ENCODE assay signal across 11 cellular contexts in genomic region chr3:105598047-105598796, GRCh38.
DNase-seq lines count a peak whose midpoint lies in the region; ATAC-seq and TF ChIP-seq lines count a peak whose summit lies in the region.
"Had no signal": no experiment of that assay in that cellular context is flagged by ENCODE, and none has a peak within 500 bp of the region (broad histone marks: within the 10 kb centered on the region; RNA-seq: fewer than 3 reads in every experiment).

No MANE protein-coding gene starts in this region.

- H3K9me3 Mint-ChIP-seq in activated T-cell treated with anti-CD3 and anti-CD28 coated beads, Interleukin-2, amount 50 U/mL, for 72 hours, result no peaks in the 10 kb centered on the region
- H3K9me3 Mint-ChIP-seq in activated T-cell treated with anti-CD3 and anti-CD28 coated beads, Interleukin-2, amount 50 U/mL, for 24 hours, result no peaks in the 10 kb centered on the region

- ATAC-seq in activated T-cell treated with anti-CD3 and anti-CD28 coated beads, Interleukin-2, amount 50 U/mL, for 72 hours (replicated peaks in 1 of 2), result peak; percentile 62 to 72
- ATAC-seq in RWPE2 (ENCODE audit: low read depth) (peak; percentile 98), GM21367 (IDR thresholded peaks at IDR 0.05; ENCODE audit: unreplicated experiment) (no peak), GM21825 (IDR thresholded peaks at IDR 0.05; ENCODE audit: unreplicated experiment) (no peak)
- ATAC-seq: K562 had no signal

- H3K36me3 ChIP-seq in RWPE2 (ENCODE audit: low read depth) (no peaks in the 10 kb centered on the region), esophagus muscularis mucosa (no peaks in the 10 kb centered on the region)

- H3K27me3 Mint-ChIP-seq in activated T-cell treated with anti-CD3 and anti-CD28 coated beads, Interleukin-2, amount 50 U/mL, for 72 hours (ENCODE audit: low read depth), result no peaks in the 10 kb centered on the region
- H3K27me3 Mint-ChIP-seq in activated T-cell treated with anti-CD3 and anti-CD28 coated beads, Interleukin-2, amount 50 U/mL, for 24 hours, result no peaks in the 10 kb centered on the region

- H3K4me3 ChIP-seq in RWPE2 (ENCODE audit: severe bottlenecking), result no peak overlapping the region
- no peak overlapping the region for H3K4me3 ChIP-seq in fibroblast of mammary gland (ENCODE audit: control insufficient read depth, low read depth, low read length)
- H3K4me3 ChIP-seq in esophagus muscularis mucosa, result no peak overlapping the region
- H3K4me3 ChIP-seq: K562 had no signal

- intact Hi-C loops in esophagus muscularis mucosa (cut with DNase I), result no loop called here

- H3K4me1 Mint-ChIP-seq in activated T-cell treated with anti-CD3 and anti-CD28 coated beads, Interleukin-2, amount 50 U/mL, for 72 hours (ENCODE audit: low read depth), result peaks cover 18% of the 10 kb centered on the region
- H3K4me1 Mint-ChIP-seq in activated T-cell treated with anti-CD3 and anti-CD28 coated beads, Interleukin-2, amount 50 U/mL, for 24 hours (ENCODE audit: low read depth), result peaks cover 20% of the 10 kb centered on the region

- no peaks in the 10 kb centered on the region for H3K36me3 Mint-ChIP-seq in activated T-cell treated with anti-CD3 and anti-CD28 coated beads, Interleukin-2, amount 50 U/mL, for 72 hours (ENCODE audit: insufficient read depth in 2 of 2)
- H3K36me3 Mint-ChIP-seq in activated T-cell treated with anti-CD3 and anti-CD28 coated beads, Interleukin-2, amount 50 U/mL, for 24 hours (ENCODE audit: low read depth), result no peaks in the 10 kb centered on the region

- DNase-seq in activated T-cell treated with anti-CD3 and anti-CD28 coated beads, Interleukin-2, amount 50 U/mL, for 72 hours, result peak in 1 of 2 donors; percentile 4
- no peak for DNase-seq in activated T-cell treated with anti-CD3 and anti-CD28 coated beads, Interleukin-2, amount 50 U/mL, for 24 hours
- DNase-seq in RWPE2 (ENCODE audit: low spot score), result no peak
- DNase-seq in fibroblast of mammary gland (ENCODE audit: low read depth), result peak; percentile 89
- DNase-seq in smooth muscle cell of the brain vasculature (ENCODE audit: low read depth, low spot score), result peak; percentile 23
- no peak for DNase-seq in esophagus muscularis mucosa (ENCODE audit: extremely low spot score)
- DNase-seq: foreskin melanocyte, SHP77 treated with DMSO at 0.1 percent for 48 hours had no signal

- no peak for TF ChIP-seq EP300 in esophagus muscularis mucosa (IDR thresholded peaks at IDR 0.05)

- H3K4me3 Mint-ChIP-seq in activated T-cell treated with anti-CD3 and anti-CD28 coated beads, Interleukin-2, amount 50 U/mL, for 72 hours, result no peak overlapping the region
- H3K4me3 Mint-ChIP-seq in activated T-cell treated with anti-CD3 and anti-CD28 coated beads, Interleukin-2, amount 50 U/mL, for 24 hours, result no peak overlapping the region

- TF ChIP-seq POLR2A in esophagus muscularis mucosa (IDR thresholded peaks at IDR 0.05; ENCODE audit: low read depth), result no peak

- H3K9me3 ChIP-seq in RWPE2 (ENCODE audit: severe bottlenecking) (no peaks in the 10 kb centered on the region), esophagus muscularis mucosa (no peaks in the 10 kb centered on the region)

- 72% methylated on average over 3 of the region's 3 CpGs for WGBS in esophagus muscularis mucosa

- peaks cover 29% of the 10 kb centered on the region for H3K4me1 ChIP-seq in RWPE2 (ENCODE audit: insufficient read depth, poor library complexity, severe bottlenecking)
- no peaks in the 10 kb centered on the region for H3K4me1 ChIP-seq in esophagus muscularis mucosa

- no peak for TF ChIP-seq CTCF in RWPE2 (IDR thresholded peaks at IDR 0.05; ENCODE audit: poor library complexity, severe bottlenecking)
- TF ChIP-seq CTCF in fibroblast of mammary gland (conservative IDR thresholded peaks at IDR 0.05; ENCODE audit: control insufficient read depth, insufficient read depth, low read depth, low read length), result no peak
- no peak for TF ChIP-seq CTCF in esophagus muscularis mucosa (IDR thresholded peaks at IDR 0.05)

- H3K27ac ChIP-seq in RWPE2 (ENCODE audit: poor library complexity, severe bottlenecking), result peak overlapping the region; percentile 93
- H3K27ac ChIP-seq in esophagus muscularis mucosa (replicated peaks in 1 of 4), result no peak overlapping the region

- no peak overlapping the region for H3K27ac Mint-ChIP-seq in activated T-cell treated with anti-CD3 and anti-CD28 coated beads, Interleukin-2, amount 50 U/mL, for 72 hours
- no peak overlapping the region for H3K27ac Mint-ChIP-seq in activated T-cell treated with anti-CD3 and anti-CD28 coated beads, Interleukin-2, amount 50 U/mL, for 24 hours

- H3K27me3 ChIP-seq in RWPE2 (ENCODE audit: insufficient read depth, poor library complexity, severe bottlenecking) (no peaks in the 10 kb centered on the region), esophagus muscularis mucosa (no peaks in the 10 kb centered on the region)

Comparison
In these comparisons a context has a peak if more than half of its experiments do, and no peak if none do; other contexts are left out.
1. ATAC-seq: peak in activated T-cell treated with anti-CD3 and anti-CD28 coated beads, Interleukin-2, amount 50 U/mL, for 72 hours (2 of 2) and RWPE2 (single experiment); none in GM21367 (single experiment) and GM21825 (single experiment).
2. DNase-seq: peak in fibroblast of mammary gland (single experiment) and smooth muscle cell of the brain vasculature (single experiment); none in activated T-cell treated with anti-CD3 and anti-CD28 coated beads, Interleukin-2, amount 50 U/mL, for 24 hours (single experiment), RWPE2 (single experiment) and esophagus muscularis mucosa (single experiment).